ENCODE assay signal across 1 cellular context in the genomic region with DNA sequence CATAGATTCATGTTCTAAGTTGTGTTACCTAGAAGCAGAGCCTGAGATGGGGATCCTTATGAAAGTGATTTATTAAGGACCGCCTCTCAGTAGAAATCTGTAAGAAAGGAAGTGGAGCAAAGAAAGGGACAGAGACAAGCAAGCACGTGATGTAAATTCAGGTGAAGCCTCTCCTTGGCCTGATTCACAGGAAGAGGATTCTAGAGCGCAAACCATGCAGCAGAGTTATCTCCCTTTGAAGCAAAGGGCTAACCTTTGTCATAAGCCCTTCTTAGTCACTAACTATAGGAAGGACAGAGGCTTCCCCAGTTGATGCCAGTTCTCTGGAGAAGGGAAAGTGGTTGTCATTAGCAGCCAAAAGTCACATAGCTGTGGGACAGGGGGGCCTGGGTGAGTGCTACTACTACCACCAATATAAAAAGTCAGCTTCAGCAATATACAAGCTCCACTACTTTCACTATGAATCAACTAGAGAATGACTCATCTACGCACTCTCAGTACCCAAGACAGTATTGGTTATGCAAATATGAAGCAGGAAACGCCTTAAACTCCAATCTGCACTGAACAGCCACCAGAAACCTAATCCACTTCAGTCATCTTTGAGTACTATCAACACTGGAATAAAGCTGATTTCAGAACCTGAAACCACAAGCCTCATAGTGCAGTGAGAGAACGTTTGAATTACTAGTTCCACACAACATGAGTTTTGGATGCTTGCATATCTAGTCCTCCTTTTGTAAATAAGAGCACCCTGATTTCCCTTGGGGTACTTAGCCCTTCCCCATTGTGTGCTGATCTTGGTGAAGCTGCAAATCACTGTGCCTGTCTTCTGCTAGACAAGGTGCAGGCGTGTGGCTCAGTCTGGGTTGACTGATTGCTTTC.
TF ChIP-seq lines count a peak whose summit lies in the region.

No MANE protein-coding gene starts in this region.

TF ChIP-seq in K562, 482 proteins besides CTCF, POLR2A, EP300 and RAD21 (continued from another document and continues in another):
- TF ChIP-seq, protein P1, sequence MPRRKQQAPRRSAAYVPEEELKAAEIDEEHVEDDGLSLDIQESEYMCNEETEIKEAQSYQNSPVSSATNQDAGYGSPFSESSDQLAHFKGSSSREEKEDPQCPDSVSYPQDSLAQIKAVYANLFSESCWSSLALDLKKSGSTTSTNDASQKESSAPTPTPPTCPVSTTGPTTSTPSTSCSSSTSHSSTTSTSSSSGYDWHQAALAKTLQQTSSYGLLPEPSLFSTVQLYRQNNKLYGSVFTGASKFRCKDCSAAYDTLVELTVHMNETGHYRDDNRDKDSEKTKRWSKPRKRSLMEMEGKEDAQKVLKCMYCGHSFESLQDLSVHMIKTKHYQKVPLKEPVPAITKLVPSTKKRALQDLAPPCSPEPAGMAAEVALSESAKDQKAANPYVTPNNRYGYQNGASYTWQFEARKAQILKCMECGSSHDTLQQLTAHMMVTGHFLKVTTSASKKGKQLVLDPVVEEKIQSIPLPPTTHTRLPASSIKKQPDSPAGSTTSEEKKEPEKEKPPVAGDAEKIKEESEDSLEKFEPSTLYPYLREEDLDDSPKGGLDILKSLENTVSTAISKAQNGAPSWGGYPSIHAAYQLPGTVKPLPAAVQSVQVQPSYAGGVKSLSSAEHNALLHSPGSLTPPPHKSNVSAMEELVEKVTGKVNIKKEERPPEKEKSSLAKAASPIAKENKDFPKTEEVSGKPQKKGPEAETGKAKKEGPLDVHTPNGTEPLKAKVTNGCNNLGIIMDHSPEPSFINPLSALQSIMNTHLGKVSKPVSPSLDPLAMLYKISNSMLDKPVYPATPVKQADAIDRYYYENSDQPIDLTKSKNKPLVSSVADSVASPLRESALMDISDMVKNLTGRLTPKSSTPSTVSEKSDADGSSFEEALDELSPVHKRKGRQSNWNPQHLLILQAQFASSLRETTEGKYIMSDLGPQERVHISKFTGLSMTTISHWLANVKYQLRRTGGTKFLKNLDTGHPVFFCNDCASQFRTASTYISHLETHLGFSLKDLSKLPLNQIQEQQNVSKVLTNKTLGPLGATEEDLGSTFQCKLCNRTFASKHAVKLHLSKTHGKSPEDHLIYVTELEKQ (CRISPR knock-in tag; IDR thresholded peaks at IDR 0.05), result no peak
- TF ChIP-seq NCOA4 (IDR thresholded peaks at IDR 0.05; ENCODE audit: partially characterized antibody) (no peak), MXI1 (IDR thresholded peaks at IDR 0.05; ENCODE audit: low read depth, low read length) (no peak), C11orf30 (IDR thresholded peaks at IDR 0.05; ENCODE audit: low read depth) (peak; percentile 71), ZNF174 (CRISPR knock-in tag; IDR thresholded peaks at IDR 0.05) (no peak), ZNF143 (CRISPR knock-in tag; IDR thresholded peaks at IDR 0.05) (no peak), TCF15 (CRISPR knock-in tag; IDR thresholded peaks at IDR 0.05) (no peak), ZNF3 (CRISPR knock-in tag; IDR thresholded peaks at IDR 0.05) (no peak), PHF8 (IDR thresholded peaks at IDR 0.05; ENCODE audit: borderline replicate concordance, low read length) (no peak), CREB3 (tag; conservative IDR thresholded peaks at IDR 0.05; ENCODE audit: low read depth) (no peak), CC2D1A (IDR thresholded peaks at IDR 0.05) (peak; percentile 40; the same call in 1 of the 2 replicates), BRD4 (IDR thresholded peaks at IDR 0.05) (no peak), ZNF316 (IDR thresholded peaks at IDR 0.05) (peak; percentile 78), CTBP1 (IDR thresholded peaks at IDR 0.05; ENCODE audit: borderline replicate concordance) (peak; percentile 45; the same call in 1 of the 2 replicates), EWSR1 (IDR thresholded peaks at IDR 0.05; ENCODE audit: borderline replicate concordance, low read depth, partially characterized antibody) (no peak), TCF7 (IDR thresholded peaks at IDR 0.05; ENCODE audit: borderline replicate concordance) (no peak), EP400 (IDR thresholded peaks at IDR 0.05) (no peak), CHCHD3 (CRISPR knock-in tag; IDR thresholded peaks at IDR 0.05) (no peak), ZBTB33 (CRISPR knock-in tag; IDR thresholded peaks at IDR 0.05) (no peak), ZNF584 (CRISPR knock-in tag; IDR thresholded peaks at IDR 0.05; ENCODE audit: low read depth) (no peak), HNRNPUL1 (IDR thresholded peaks at IDR 0.05; ENCODE audit: low read length) (no peak), ETS2 (tag; IDR thresholded peaks at IDR 0.05; ENCODE audit: borderline replicate concordance, poor library complexity, severe bottlenecking) (no peak), ELF1 (tag; IDR thresholded peaks at IDR 0.05) (no peak), MITF (IDR thresholded peaks at IDR 0.05) (no peak), HMGXB4 (CRISPR knock-in tag; IDR thresholded peaks at IDR 0.05) (no peak), E2F8 (IDR thresholded peaks at IDR 0.05; ENCODE audit: low read depth, partially characterized antibody) (no peak), FOXM1 (IDR thresholded peaks at IDR 0.05; ENCODE audit: low read depth) (peak; percentile 80), FOXM1 (CRISPR knock-in tag; IDR thresholded peaks at IDR 0.05; ENCODE audit: low read depth) (no peak), ZNF696 (CRISPR knock-in tag; conservative IDR thresholded peaks at IDR 0.05) (no peak), MTA1 (IDR thresholded peaks at IDR 0.05; ENCODE audit: borderline replicate concordance) (no peak), DNMT1 (IDR thresholded peaks at IDR 0.05) (no peak)
- TF ChIP-seq, protein P2, sequence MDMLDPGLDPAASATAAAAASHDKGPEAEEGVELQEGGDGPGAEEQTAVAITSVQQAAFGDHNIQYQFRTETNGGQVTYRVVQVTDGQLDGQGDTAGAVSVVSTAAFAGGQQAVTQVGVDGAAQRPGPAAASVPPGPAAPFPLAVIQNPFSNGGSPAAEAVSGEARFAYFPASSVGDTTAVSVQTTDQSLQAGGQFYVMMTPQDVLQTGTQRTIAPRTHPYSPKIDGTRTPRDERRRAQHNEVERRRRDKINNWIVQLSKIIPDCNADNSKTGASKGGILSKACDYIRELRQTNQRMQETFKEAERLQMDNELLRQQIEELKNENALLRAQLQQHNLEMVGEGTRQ (CRISPR knock-in tag; IDR thresholded peaks at IDR 0.05), result no peak
- TF ChIP-seq, protein P3, sequence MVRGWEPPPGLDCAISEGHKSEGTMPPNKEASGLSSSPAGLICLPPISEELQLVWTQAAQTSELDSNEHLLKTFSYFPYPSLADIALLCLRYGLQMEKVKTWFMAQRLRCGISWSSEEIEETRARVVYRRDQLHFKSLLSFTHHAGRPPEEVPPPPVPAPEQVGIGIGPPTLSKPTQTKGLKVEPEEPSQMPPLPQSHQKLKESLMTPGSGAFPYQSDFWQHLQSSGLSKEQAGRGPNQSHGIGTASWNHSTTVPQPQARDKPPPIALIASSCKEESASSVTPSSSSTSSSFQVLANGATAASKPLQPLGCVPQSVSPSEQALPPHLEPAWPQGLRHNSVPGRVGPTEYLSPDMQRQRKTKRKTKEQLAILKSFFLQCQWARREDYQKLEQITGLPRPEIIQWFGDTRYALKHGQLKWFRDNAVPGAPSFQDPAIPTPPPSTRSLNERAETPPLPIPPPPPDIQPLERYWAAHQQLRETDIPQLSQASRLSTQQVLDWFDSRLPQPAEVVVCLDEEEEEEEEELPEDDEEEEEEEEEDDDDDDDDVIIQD (CRISPR knock-in tag; IDR thresholded peaks at IDR 0.05), result no peak
- TF ChIP-seq, protein P4, sequence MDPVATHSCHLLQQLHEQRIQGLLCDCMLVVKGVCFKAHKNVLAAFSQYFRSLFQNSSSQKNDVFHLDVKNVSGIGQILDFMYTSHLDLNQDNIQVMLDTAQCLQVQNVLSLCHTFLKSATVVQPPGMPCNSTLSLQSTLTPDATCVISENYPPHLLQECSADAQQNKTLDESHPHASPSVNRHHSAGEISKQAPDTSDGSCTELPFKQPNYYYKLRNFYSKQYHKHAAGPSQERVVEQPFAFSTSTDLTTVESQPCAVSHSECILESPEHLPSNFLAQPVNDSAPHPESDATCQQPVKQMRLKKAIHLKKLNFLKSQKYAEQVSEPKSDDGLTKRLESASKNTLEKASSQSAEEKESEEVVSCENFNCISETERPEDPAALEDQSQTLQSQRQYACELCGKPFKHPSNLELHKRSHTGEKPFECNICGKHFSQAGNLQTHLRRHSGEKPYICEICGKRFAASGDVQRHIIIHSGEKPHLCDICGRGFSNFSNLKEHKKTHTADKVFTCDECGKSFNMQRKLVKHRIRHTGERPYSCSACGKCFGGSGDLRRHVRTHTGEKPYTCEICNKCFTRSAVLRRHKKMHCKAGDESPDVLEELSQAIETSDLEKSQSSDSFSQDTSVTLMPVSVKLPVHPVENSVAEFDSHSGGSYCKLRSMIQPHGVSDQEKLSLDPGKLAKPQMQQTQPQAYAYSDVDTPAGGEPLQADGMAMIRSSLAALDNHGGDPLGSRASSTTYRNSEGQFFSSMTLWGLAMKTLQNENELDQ (CRISPR knock-in tag; IDR thresholded peaks at IDR 0.05; ENCODE audit: borderline replicate concordance), result no peak
- TF ChIP-seq, protein P5, sequence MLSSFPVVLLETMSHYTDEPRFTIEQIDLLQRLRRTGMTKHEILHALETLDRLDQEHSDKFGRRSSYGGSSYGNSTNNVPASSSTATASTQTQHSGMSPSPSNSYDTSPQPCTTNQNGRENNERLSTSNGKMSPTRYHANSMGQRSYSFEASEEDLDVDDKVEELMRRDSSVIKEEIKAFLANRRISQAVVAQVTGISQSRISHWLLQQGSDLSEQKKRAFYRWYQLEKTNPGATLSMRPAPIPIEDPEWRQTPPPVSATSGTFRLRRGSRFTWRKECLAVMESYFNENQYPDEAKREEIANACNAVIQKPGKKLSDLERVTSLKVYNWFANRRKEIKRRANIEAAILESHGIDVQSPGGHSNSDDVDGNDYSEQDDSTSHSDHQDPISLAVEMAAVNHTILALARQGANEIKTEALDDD (IDR thresholded peaks at IDR 0.05), result peak; percentile 91
